In the genomic region with DNA sequence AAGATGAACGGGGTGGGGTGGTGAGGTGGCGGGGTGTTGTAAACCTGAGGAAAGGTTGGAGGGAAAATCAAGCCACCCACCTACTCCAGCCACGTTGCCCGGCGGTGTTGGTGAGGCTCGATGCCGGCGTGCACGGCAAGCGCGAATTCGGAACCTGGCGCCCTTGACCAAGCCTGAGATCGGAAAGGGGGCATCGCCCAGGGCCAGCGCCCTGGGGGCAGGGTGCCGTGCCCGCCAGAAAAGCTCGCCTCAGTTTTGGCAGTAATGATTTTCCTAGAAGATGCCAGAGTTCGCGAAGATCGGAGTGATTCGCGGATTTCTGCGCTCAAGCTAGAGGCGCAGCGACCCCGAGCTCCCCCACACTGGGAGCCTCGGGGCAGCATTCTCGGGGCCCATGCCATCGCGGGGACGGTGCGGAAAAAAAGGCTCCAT, we compare ENCODE assay signal across 9 cellular contexts. TPM values are rescaled to one million over a fixed set of nuclear protein-coding genes. Genes with fewer than 3 reads are reported as not detected.
DNase-seq lines count a peak whose midpoint lies in the region; ATAC-seq and TF ChIP-seq lines count a peak whose summit lies in the region.
"Had no signal": no experiment of that assay in that cellular context is flagged by ENCODE, and none has a peak within 500 bp of the region (broad histone marks: within the 10 kb centered on the region; RNA-seq: fewer than 3 reads in every experiment).

No MANE protein-coding gene starts in this region.

- no peak overlapping the region for H4K12ac ChIP-seq in trophoblast cell (ENCODE audit: low read depth, low read length)

- no peak overlapping the region for H3K23ac ChIP-seq in trophoblast cell (ENCODE audit: low read length)

- peak overlapping the region; percentile 66 for H2AFZ ChIP-seq in trophoblast cell (ENCODE audit: insufficient read depth, low read length, poor library complexity)

- peak overlapping the region; percentile 54; the same call in 1 of the 2 replicates for H3K27ac ChIP-seq in VCaP
- no peak overlapping the region for H3K27ac ChIP-seq in trophoblast cell (ENCODE audit: low read depth, low read length)

- intact Hi-C loops in CD14-positive monocyte (cut with micrococcal nuclease) (no loop called here), left cardiac atrium (cut with DNase I) (loop anchor here in 1 of 2 donors (5.0 kb wide), 1 partner anchor 83 kb away; no protein-coding TSS in a partner anchor)
- intact Hi-C loops in activated CD8-positive, alpha-beta T cell treated with anti-CD3 and anti-CD28 coated beads for 36 hours (cut with micrococcal nuclease) = no loop called here

- CTCF ChIA-PET in activated CD8-positive, alpha-beta T cell treated with anti-CD3 and anti-CD28 coated beads for 36 hours (lab: Charles Lee) = no interaction called here

- POLR2A ChIA-PET in activated CD8-positive, alpha-beta T cell treated with anti-CD3 and anti-CD28 coated beads for 36 hours (lab: Charles Lee) = no interaction called here

- no peak overlapping the region for H4K8ac ChIP-seq in trophoblast cell (ENCODE audit: low read depth, low read length)

- DNase-seq in CD14-positive monocyte (ENCODE audit: low spot score) (no peak), left cardiac atrium (peak; percentile 33), trophoblast cell (no peak), activated gamma-delta T cell (lab: John Stamatoyannopoulos, UW) (no peak)
- DNase-seq in activated CD8-positive, alpha-beta T cell treated with anti-CD3 and anti-CD28 coated beads for 36 hours = no peak

- H3K4me3 Mint-ChIP-seq in CD14-positive monocyte = peak overlapping the region; percentile 64 to 88
- H3K4me3 Mint-ChIP-seq in activated CD8-positive, alpha-beta T cell treated with anti-CD3 and anti-CD28 coated beads for 36 hours = no peak overlapping the region
- H3K4me3 Mint-ChIP-seq: T-helper 1 cell treated with Interleukin-12 subunit alpha and Interleukin-12 subunit beta and Interleukin-4 antibody, amounts not matched to agents 30 μg/mL and 1 μg/mL, for 36 hours had no signal

- no peak overlapping the region for H3K4ac ChIP-seq in trophoblast cell (ENCODE audit: low read depth, low read length)

- H3K9me3 Mint-ChIP-seq in CD14-positive monocyte = peaks cover 0 to 13% (median 8%) of the 10 kb centered on the region in 7 donors
- H3K9me3 Mint-ChIP-seq in activated CD8-positive, alpha-beta T cell treated with anti-CD3 and anti-CD28 coated beads for 36 hours = no peaks in the 10 kb centered on the region
- H3K9me3 Mint-ChIP-seq: T-helper 1 cell treated with Interleukin-12 subunit alpha and Interleukin-12 subunit beta and Interleukin-4 antibody, amounts not matched to agents 30 μg/mL and 1 μg/mL, for 36 hours had no signal

- no peak overlapping the region for H3K27ac Mint-ChIP-seq in CD14-positive monocyte
- H3K27ac Mint-ChIP-seq in activated CD8-positive, alpha-beta T cell treated with anti-CD3 and anti-CD28 coated beads for 36 hours = no peak overlapping the region
- H3K27ac Mint-ChIP-seq: T-helper 1 cell treated with Interleukin-12 subunit alpha and Interleukin-12 subunit beta and Interleukin-4 antibody, amounts not matched to agents 30 μg/mL and 1 μg/mL, for 36 hours had no signal

- H3K9me3 ChIP-seq in trophoblast cell (ENCODE audit: insufficient read depth, low read depth, low read length) = peaks cover 3% of the 10 kb centered on the region

- H3K9ac ChIP-seq in trophoblast cell (ENCODE audit: low read length) = no peak overlapping the region

- H3K4me1 Mint-ChIP-seq in CD14-positive monocyte = peaks cover 19% of the 10 kb centered on the region
- peaks cover 2% of the 10 kb centered on the region for H3K4me1 Mint-ChIP-seq in activated CD8-positive, alpha-beta T cell treated with anti-CD3 and anti-CD28 coated beads for 36 hours (ENCODE audit: low read depth)

- H2BK120ac ChIP-seq in trophoblast cell (ENCODE audit: insufficient read depth, low read length, poor library complexity) = no peak overlapping the region

- no peak overlapping the region for H4K91ac ChIP-seq in trophoblast cell (ENCODE audit: low read depth, low read length)

- H3K4me3 ChIP-seq in trophoblast cell (ENCODE audit: low read depth, low read length) = peak overlapping the region; percentile 80

- peaks cover 5 to 8% of the 10 kb centered on the region in 2 experiments for H3K4me1 ChIP-seq in trophoblast cell (ENCODE audit: control insufficient read depth in 1 of 2, insufficient read depth in 2 of 2, low read length in 2 of 2)

- TF ChIP-seq CTCF in CD14-positive monocyte (IDR thresholded peaks at IDR 0.05) = no peak
- no peak for TF ChIP-seq CTCF in VCaP (conservative IDR thresholded peaks at IDR 0.05)
- TF ChIP-seq CTCF in activated CD8-positive, alpha-beta T cell treated with anti-CD3 and anti-CD28 coated beads for 36 hours (IDR thresholded peaks at IDR 0.05) = no peak

- H3K4me2 ChIP-seq in trophoblast cell (ENCODE audit: low read length) = peak overlapping the region; percentile 100

- peaks cover 52 to 63% (median 58%) of the 10 kb centered on the region in 3 donors for H3K27me3 Mint-ChIP-seq in CD14-positive monocyte (ENCODE audit: low read depth in 3 of 3)
- H3K27me3 Mint-ChIP-seq in activated CD8-positive, alpha-beta T cell treated with anti-CD3 and anti-CD28 coated beads for 36 hours = peaks cover 44% of the 10 kb centered on the region

- peaks cover 39% of the 10 kb centered on the region for H3K27me3 ChIP-seq in trophoblast cell (ENCODE audit: insufficient read depth, low read length)

- no peak overlapping the region for H3K14ac ChIP-seq in trophoblast cell (ENCODE audit: low read length)

- H3K79me1 ChIP-seq in trophoblast cell (ENCODE audit: low read length) = no peaks in the 10 kb centered on the region

- H2BK12ac ChIP-seq in trophoblast cell (ENCODE audit: low read length) = no peak overlapping the region

- peak; percentile 9 to 14 for ATAC-seq in left cardiac atrium
- ATAC-seq in HG02973 (IDR thresholded peaks at IDR 0.05; ENCODE audit: unreplicated experiment) = no peak
- ATAC-seq in activated CD8-positive, alpha-beta T cell treated with anti-CD3 and anti-CD28 coated beads for 36 hours = no peak
- no peak for ATAC-seq in GM18861 (IDR thresholded peaks at IDR 0.05; ENCODE audit: unreplicated experiment)

- no peak overlapping the region for H2BK5ac ChIP-seq in trophoblast cell (ENCODE audit: low read depth, low read length, poor library complexity)

- H2AK5ac ChIP-seq in trophoblast cell (ENCODE audit: low read length) = no peak overlapping the region

- peaks cover 7 to 15% of the 10 kb centered on the region in 2 donors for H3K36me3 Mint-ChIP-seq in CD14-positive monocyte
- H3K36me3 Mint-ChIP-seq in activated CD8-positive, alpha-beta T cell treated with anti-CD3 and anti-CD28 coated beads for 36 hours (ENCODE audit: low read depth) = no peaks in the 10 kb centered on the region

- WGBS in trophoblast cell (ENCODE audit: extremely low coverage, insufficient coverage, insufficient read length) = no CpG with 5 or more reads among the region's 34 CpGs

- no peaks in the 10 kb centered on the region for H3K79me2 ChIP-seq in trophoblast cell (ENCODE audit: control insufficient read depth, insufficient read depth, low read length, poor library complexity)

- no peak overlapping the region for H3K18ac ChIP-seq in trophoblast cell (ENCODE audit: low read length)

- no peaks in the 10 kb centered on the region for H3K36me3 ChIP-seq in trophoblast cell (ENCODE audit: control insufficient read depth in 1 of 2, insufficient read depth in 2 of 2, low read length in 2 of 2)

RNA-seq across cellular contexts. Expression of gene STXBP6, which starts 0.8 kb away (rescaled TPM):
- polyA plus RNA-seq in CD14-positive monocyte = under 1 TPM; 0.08 to 0.25 TPM
- 10 to 100 TPM; 11.0 to 23.9 TPM for total RNA-seq in left cardiac atrium
- polyA plus RNA-seq in trophoblast cell (2013) = 1.5 and 1.8 TPM in 2 replicates
- total RNA-seq in activated CD8-positive, alpha-beta T cell treated with anti-CD3 and anti-CD28 coated beads for 36 hours = not detected

Comparison
In these comparisons a context has a peak if more than half of its experiments do, and no peak if none do; other contexts are left out.
1. ATAC-seq: peak in left cardiac atrium (2 of 2); none in HG02973 (single experiment), activated CD8-positive, alpha-beta T cell treated with anti-CD3 and anti-CD28 coated beads for 36 hours (single experiment) and GM18861 (single experiment).
2. RNA of gene STXBP6, which starts 0.8 kb away (total RNA-seq): 11.0 to 23.9 TPM in left cardiac atrium; not detected in activated CD8-positive, alpha-beta T cell treated with anti-CD3 and anti-CD28 coated beads for 36 hours; every median in the first group is over 10 times any median in the second.